In genomic region chr10:132517951-132518521, GRCh38 we compare ENCODE assay signal across 9 cellular contexts. TPM values are rescaled to one million over a fixed set of nuclear protein-coding genes. Genes with fewer than 3 reads are reported as not detected.
DNase-seq lines count a peak whose midpoint lies in the region; ATAC-seq and TF ChIP-seq lines count a peak whose summit lies in the region.
"Had no signal": no experiment of that assay in that cellular context is flagged by ENCODE, and none has a peak within 500 bp of the region (broad histone marks: within the 10 kb centered on the region; RNA-seq: fewer than 3 reads in every experiment).

No MANE protein-coding gene starts in this region.

- H3K9me3 ChIP-seq in gastroesophageal sphincter (no peaks in the 10 kb centered on the region), muscle layer of colon (ENCODE audit: low read length) (no peaks in the 10 kb centered on the region)
- no peaks in the 10 kb centered on the region for H3K9me3 ChIP-seq in CD8-positive, alpha-beta T cell (ENCODE audit: low read length)

- H3K36me3 ChIP-seq in gastroesophageal sphincter (no peaks in the 10 kb centered on the region), muscle layer of colon (ENCODE audit: insufficient read depth, low read length) (no peaks in the 10 kb centered on the region)
- H3K36me3 ChIP-seq in CD8-positive, alpha-beta T cell (ENCODE audit: insufficient read depth, low read length), result no peaks in the 10 kb centered on the region

- H3K4me1 Mint-ChIP-seq in type B pancreatic cell (ENCODE audit: unreplicated experiment), result peaks cover 34% of the 10 kb centered on the region
- H3K4me1 Mint-ChIP-seq in CD8-positive, alpha-beta T cell (ENCODE audit: low read depth), result peaks cover 2% of the 10 kb centered on the region
- no peaks in the 10 kb centered on the region for H3K4me1 Mint-ChIP-seq in activated naive CD4-positive, alpha-beta T cell treated with anti-CD3 and anti-CD28 coated beads, Interleukin-2, amount 10 ng/mL, durations not matched to agents 7 days and 5 days

- H3K27ac ChIP-seq in gastroesophageal sphincter (peak overlapping the region; percentile 77 to 95 (median 94)), muscle layer of colon (ENCODE audit: low read depth, low read length) (peak overlapping the region; percentile 89)
- H3K27ac ChIP-seq in CD8-positive, alpha-beta T cell (ENCODE audit: low read depth, low read length), result no peak overlapping the region

- no peaks in the 10 kb centered on the region for H3K36me3 Mint-ChIP-seq in type B pancreatic cell
- no peaks in the 10 kb centered on the region for H3K36me3 Mint-ChIP-seq in CD8-positive, alpha-beta T cell
- H3K36me3 Mint-ChIP-seq in activated naive CD4-positive, alpha-beta T cell treated with anti-CD3 and anti-CD28 coated beads, Interleukin-2, amount 10 ng/mL, durations not matched to agents 7 days and 5 days, result no peaks in the 10 kb centered on the region

- peak overlapping the region; percentile 80 for H3K4me3 Mint-ChIP-seq in type B pancreatic cell
- no peak overlapping the region for H3K4me3 Mint-ChIP-seq in CD8-positive, alpha-beta T cell
- no peak overlapping the region for H3K4me3 Mint-ChIP-seq in activated naive CD4-positive, alpha-beta T cell treated with anti-CD3 and anti-CD28 coated beads, Interleukin-2, amount 10 ng/mL, durations not matched to agents 7 days and 5 days

- H3K9me3 Mint-ChIP-seq in type B pancreatic cell, result no peaks in the 10 kb centered on the region
- peaks cover 4% of the 10 kb centered on the region for H3K9me3 Mint-ChIP-seq in CD8-positive, alpha-beta T cell
- no peaks in the 10 kb centered on the region for H3K9me3 Mint-ChIP-seq in activated naive CD4-positive, alpha-beta T cell treated with anti-CD3 and anti-CD28 coated beads, Interleukin-2, amount 10 ng/mL, durations not matched to agents 7 days and 5 days

- TF ChIP-seq POLR2A in gastroesophageal sphincter (IDR thresholded peaks at IDR 0.05), result no peak

- intact Hi-C loops in CD8-positive, alpha-beta T cell (cut with DNase I, micrococcal nuclease), result no loop called here

- H3K4me3 ChIP-seq in gastroesophageal sphincter (peak overlapping the region in 1 of 2 donors; percentile 31), muscle layer of colon (ENCODE audit: low read depth in 1 of 2, low read length in 2 of 2) (peak overlapping the region in 1 of 2 donors; percentile 52)
- H3K4me3 ChIP-seq in CD8-positive, alpha-beta T cell (ENCODE audit: low read depth, low read length), result no peak overlapping the region

- H3K9ac ChIP-seq in muscle layer of colon (ENCODE audit: low read length), result no peak overlapping the region

- no peak for ATAC-seq in gastroesophageal sphincter
- ATAC-seq in CD8-positive, alpha-beta T cell, result no peak
- ATAC-seq: stimulated activated naive CD8-positive, alpha-beta T cell treated with anti-CD3 and anti-CD28 coated beads, Interleukin-15, Interleukin-2, amounts not matched to agents 100 U/mL and 50 U/mL, for 24 hours had no signal

- TF ChIP-seq EP300 in gastroesophageal sphincter (IDR thresholded peaks at IDR 0.05), result no peak

- H3K27me3 ChIP-seq in gastroesophageal sphincter, result no peaks in the 10 kb centered on the region
- H3K27me3 ChIP-seq in muscle layer of colon (ENCODE audit: control insufficient read depth in 1 of 2, insufficient read depth in 2 of 2, low read length in 2 of 2), result peaks cover 0 to under 1% of the 10 kb centered on the region in 2 donors
- H3K27me3 ChIP-seq in CD8-positive, alpha-beta T cell (ENCODE audit: insufficient read depth, low read length), result no peaks in the 10 kb centered on the region

- POLR2A ChIA-PET in CD8-positive, alpha-beta T cell (lab: Charles Lee), result no interaction called here

- no peak for TF ChIP-seq CTCF in gastroesophageal sphincter (IDR thresholded peaks at IDR 0.05)
- TF ChIP-seq CTCF in type B pancreatic cell (conservative IDR thresholded peaks at IDR 0.05), result no peak
- no peak for TF ChIP-seq CTCF in CD8-positive, alpha-beta T cell (IDR thresholded peaks at IDR 0.05)

- CTCF ChIA-PET in CD8-positive, alpha-beta T cell (lab: Charles Lee), result no interaction called here
- CTCF ChIA-PET in activated naive CD4-positive, alpha-beta T cell treated with anti-CD3 and anti-CD28 coated beads, Interleukin-2, amount 10 ng/mL, durations not matched to agents 7 days and 5 days (lab: Charles Lee), result no interaction called here

- H3K4me1 ChIP-seq in gastroesophageal sphincter (peaks cover 22 to 82% (median 59%) of the 10 kb centered on the region in 3 donors), muscle layer of colon (ENCODE audit: insufficient read depth, low read length) (peaks cover 52% of the 10 kb centered on the region)
- H3K4me1 ChIP-seq in CD8-positive, alpha-beta T cell (ENCODE audit: insufficient read depth, low read length), result no peaks in the 10 kb centered on the region

- peak overlapping the region; percentile 76 for H3K27ac Mint-ChIP-seq in type B pancreatic cell
- H3K27ac Mint-ChIP-seq in CD8-positive, alpha-beta T cell, result no peak overlapping the region
- no peak overlapping the region for H3K27ac Mint-ChIP-seq in activated naive CD4-positive, alpha-beta T cell treated with anti-CD3 and anti-CD28 coated beads, Interleukin-2, amount 10 ng/mL, durations not matched to agents 7 days and 5 days

- 47% methylated on average over 4 of the region's 16 CpGs; no CpG with 5 or more reads in 1 of the 2 donors for WGBS in gastroesophageal sphincter (ENCODE audit: low coverage in 1 of 2), 2 donors

- DNase-seq in NCI-H1417 (lab: John Stamatoyannopoulos, UW), result peak in 2 of 3 experiments; percentile 34 to 48
- DNase-seq in NCI-H1417 treated with DMSO at 0.1 percent for 48 hours (lab: John Stamatoyannopoulos, UW), result no peak
- no peak for DNase-seq in type B pancreatic cell (ENCODE audit: extremely low spot score, unreplicated experiment)
- no peak for DNase-seq in activated CD8-positive, alpha-beta memory T cell treated with anti-CD3 and anti-CD28 coated beads for 24 hours
- DNase-seq in CD8-positive, alpha-beta T cell, result no peak
- DNase-seq in activated naive CD4-positive, alpha-beta T cell treated with anti-CD3 and anti-CD28 coated beads, Interleukin-2, amount 10 ng/mL, durations not matched to agents 7 days and 5 days, result no peak
- DNase-seq: stimulated activated naive CD8-positive, alpha-beta T cell treated with anti-CD3 and anti-CD28 coated beads, Interleukin-15, Interleukin-2, amounts not matched to agents 100 U/mL and 50 U/mL, for 24 hours had no signal

- peaks cover 5% of the 10 kb centered on the region for H3K27me3 Mint-ChIP-seq in type B pancreatic cell
- H3K27me3 Mint-ChIP-seq in CD8-positive, alpha-beta T cell (ENCODE audit: low read depth), result peaks cover 5% of the 10 kb centered on the region
- peaks cover 14% of the 10 kb centered on the region for H3K27me3 Mint-ChIP-seq in activated naive CD4-positive, alpha-beta T cell treated with anti-CD3 and anti-CD28 coated beads, Interleukin-2, amount 10 ng/mL, durations not matched to agents 7 days and 5 days

RNA-seq across cellular contexts. Expression of gene INPP5A, which starts 19.6 kb away (rescaled TPM):
- total RNA-seq in gastroesophageal sphincter (100 to 1,000 TPM; 111 to 288 (median 215) TPM), type B pancreatic cell (ENCODE audit: low replicate concordance) (26.2 and 26.6 TPM in 2 replicates)
- total RNA-seq in CD8-positive, alpha-beta T cell, result 10 to 100 TPM; 16.9 to 19.4 TPM

Comparison
In these comparisons a context has a peak if more than half of its experiments do, and no peak if none do; other contexts are left out.
1. DNase-seq: peak in NCI-H1417 (2 of 3); none in NCI-H1417 treated with DMSO at 0.1 percent for 48 hours (single experiment), type B pancreatic cell (single experiment), activated CD8-positive, alpha-beta memory T cell treated with anti-CD3 and anti-CD28 coated beads for 24 hours (single experiment), CD8-positive, alpha-beta T cell (0 of 7) and activated naive CD4-positive, alpha-beta T cell treated with anti-CD3 and anti-CD28 coated beads, Interleukin-2, amount 10 ng/mL, durations not matched to agents 7 days and 5 days (single experiment).